Comparison of ENCODE assay signal across 9 cellular contexts in genomic region chr2:136206613-136207012, GRCh38.
DNase-seq lines count a peak whose midpoint lies in the region; ATAC-seq and TF ChIP-seq lines count a peak whose summit lies in the region.
"Had no signal": no experiment of that assay in that cellular context is flagged by ENCODE, and none has a peak within 500 bp of the region (broad histone marks: within the 10 kb centered on the region; RNA-seq: fewer than 3 reads in every experiment).

No MANE protein-coding gene starts in this region.

- H3K9me3 ChIP-seq in mucosa of descending colon (no peaks in the 10 kb centered on the region), breast epithelium (peaks cover 0 to 4% of the 10 kb centered on the region in 2 donors)

- H3K4me3 ChIP-seq in mucosa of descending colon, result no peak overlapping the region
- H3K4me3 ChIP-seq in breast epithelium, result no peak overlapping the region

- ATAC-seq in GM21825 (IDR thresholded peaks at IDR 0.05; ENCODE audit: unreplicated experiment) (peak; percentile 92), mucosa of descending colon (peak; percentile 86), foreskin keratinocyte (no peak)

- H3K27me3 ChIP-seq in foreskin keratinocyte (no peaks in the 10 kb centered on the region), breast epithelium (no peaks in the 10 kb centered on the region)

- DNase-seq in NCI-H1417 (lab: John Stamatoyannopoulos, UW), result peak; percentile 38 to 72 (median 55)
- no peak for DNase-seq in NCI-H1417 treated with DMSO at 0.1 percent for 48 hours (lab: John Stamatoyannopoulos, UW)
- peak; percentile 87 for DNase-seq in NCI-H1092 treated with DMSO at 0.1 percent for 48 hours (lab: John Stamatoyannopoulos, UW)
- DNase-seq in mucosa of descending colon, result peak in 1 of 3 donors; percentile 74
- DNase-seq in foreskin keratinocyte, result no peak
- DNase-seq in breast epithelium (ENCODE audit: low spot score in 2 of 2), result no peak
- DNase-seq in foreskin melanocyte, result no peak

- TF ChIP-seq POLR2A in breast epithelium (IDR thresholded peaks at IDR 0.05), result no peak

- H3K36me3 ChIP-seq in mucosa of descending colon (ENCODE audit: low read depth) (no peaks in the 10 kb centered on the region), breast epithelium (no peaks in the 10 kb centered on the region)

- H3K4me1 ChIP-seq in mucosa of descending colon (ENCODE audit: low read depth) (no peaks in the 10 kb centered on the region), foreskin keratinocyte (no peaks in the 10 kb centered on the region), breast epithelium (no peaks in the 10 kb centered on the region)

- no peak for TF ChIP-seq CTCF in mucosa of descending colon (IDR thresholded peaks at IDR 0.05)
- no peak for TF ChIP-seq CTCF in foreskin keratinocyte (conservative IDR thresholded peaks at IDR 0.05)
- TF ChIP-seq CTCF in breast epithelium (IDR thresholded peaks at IDR 0.05), result no peak

- no peak overlapping the region for H3K27ac ChIP-seq in foreskin keratinocyte
- H3K27ac ChIP-seq in breast epithelium, result no peak overlapping the region
- H3K27ac ChIP-seq: epithelial cell of prostate had no signal

- intact Hi-C loops in mucosa of descending colon (cut with DNase I, micrococcal nuclease), result no loop called here
- intact Hi-C loops in breast epithelium (cut with DNase I; ENCODE audit: low total_unique reads), result no loop called here

Comparison
In these comparisons a context has a peak if more than half of its experiments do, and no peak if none do; other contexts are left out.
1. DNase-seq: peak in NCI-H1417 (3 of 3) and NCI-H1092 treated with DMSO at 0.1 percent for 48 hours (single experiment); none in NCI-H1417 treated with DMSO at 0.1 percent for 48 hours (single experiment), foreskin keratinocyte (0 of 2), breast epithelium (0 of 2) and foreskin melanocyte (single experiment).